In genomic region chr22:17213976-17214375, GRCh38 we compare ENCODE assay signal across 8 cellular contexts. TPM values are rescaled to one million over a fixed set of nuclear protein-coding genes. Genes with fewer than 3 reads are reported as not detected.
DNase-seq lines count a peak whose midpoint lies in the region; ATAC-seq and TF ChIP-seq lines count a peak whose summit lies in the region.

No MANE protein-coding gene starts in this region.

- no peaks in the 10 kb centered on the region for H3K27me3 Mint-ChIP-seq in CD4-positive, alpha-beta T cell
- no peaks in the 10 kb centered on the region for H3K27me3 Mint-ChIP-seq in activated CD8-positive, alpha-beta T cell treated with anti-CD3 and anti-CD28 coated beads, Interleukin-2, amount 10 ng/mL, durations not matched to agents 7 days and 5 days (ENCODE audit: low read depth)

- POLR2A ChIA-PET in CD4-positive, alpha-beta T cell (lab: Charles Lee) = interaction anchor here (1.3 kb wide), 1 partner anchor 288 kb away, joined by 4 read pairs; no protein-coding TSS in a partner anchor
- POLR2A ChIA-PET in activated CD8-positive, alpha-beta T cell treated with anti-CD3 and anti-CD28 coated beads, Interleukin-2, amount 10 ng/mL, durations not matched to agents 7 days and 5 days (lab: Charles Lee) = no interaction called here

- TF ChIP-seq CTCF in CD4-positive, alpha-beta T cell (IDR thresholded peaks at IDR 0.05) = peak; percentile 37
- peak; percentile 42 for TF ChIP-seq CTCF in LNCaP clone FGC (IDR thresholded peaks at IDR 0.05; ENCODE audit: control insufficient read depth, extremely low read depth, insufficient read depth)
- peak; percentile 7 for TF ChIP-seq CTCF in foreskin fibroblast (IDR thresholded peaks at IDR 0.05; ENCODE audit: low read depth, low read length)
- peak; percentile 36 to 58 (median 52) for TF ChIP-seq CTCF in gastrocnemius medialis (IDR thresholded peaks at IDR 0.05 in 4 of 5, conservative IDR thresholded peaks at IDR 0.05 in 1 of 5)

- peak overlapping the region; percentile 31 for H3K27ac ChIP-seq in CD4-positive, alpha-beta T cell (ENCODE audit: low read depth, low read length)
- no peak overlapping the region for H3K27ac ChIP-seq in gastrocnemius medialis

- intact Hi-C loops in CD4-positive, alpha-beta T cell (cut with DNase I, micrococcal nuclease) = loop anchor here in 1 of 2 experiments (10.0 kb wide), 1 partner anchor 151 kb away; the partner anchor contains the start of gene CECR2
- intact Hi-C loops in gastrocnemius medialis (cut with DNase I; ENCODE audit: low total_unique reads) = loop anchor here (1.0 kb wide), 1 partner anchor 287 kb away; no protein-coding TSS in a partner anchor

- CTCF ChIA-PET in CD4-positive, alpha-beta T cell (lab: Charles Lee) = interaction anchor here (1.0 to 1.3 kb wide), 3 partner anchors 11 to 288 kb away, joined by 3 to 9 read pairs (median 4); no protein-coding TSS in a partner anchor
- CTCF ChIA-PET in activated CD8-positive, alpha-beta T cell treated with anti-CD3 and anti-CD28 coated beads, Interleukin-2, amount 10 ng/mL, durations not matched to agents 7 days and 5 days (lab: Charles Lee) = interaction anchor here (0.6 to 3.1 kb wide), 8 partner anchors 8 to 287 kb away, joined by 3 to 16 read pairs (median 4); no protein-coding TSS in a partner anchor

- H3K4me3 Mint-ChIP-seq in CD4-positive, alpha-beta T cell = peak overlapping the region; percentile 76
- no peak overlapping the region for H3K4me3 Mint-ChIP-seq in activated CD8-positive, alpha-beta T cell treated with anti-CD3 and anti-CD28 coated beads, Interleukin-2, amount 10 ng/mL, durations not matched to agents 7 days and 5 days

- in situ Hi-C loops in gastrocnemius medialis (cut with MboI; ENCODE audit: low sequenced_read_pairs in 4 of 4) = loop anchor here in 2 of 4 donors (10.0 to 25.0 kb wide), 2 partner anchors 273 to 291 kb away; no protein-coding TSS in a partner anchor

- no peaks in the 10 kb centered on the region for H3K9me3 Mint-ChIP-seq in CD4-positive, alpha-beta T cell
- no peaks in the 10 kb centered on the region for H3K9me3 Mint-ChIP-seq in activated CD8-positive, alpha-beta T cell treated with anti-CD3 and anti-CD28 coated beads, Interleukin-2, amount 10 ng/mL, durations not matched to agents 7 days and 5 days (ENCODE audit: insufficient read depth)

- no peaks in the 10 kb centered on the region for H3K9me3 ChIP-seq in CD4-positive, alpha-beta T cell (ENCODE audit: control insufficient read depth, low read length)
- no peaks in the 10 kb centered on the region for H3K9me3 ChIP-seq in gastrocnemius medialis

- H3K36me3 Mint-ChIP-seq in CD4-positive, alpha-beta T cell (ENCODE audit: low read depth) = peaks cover 42% of the 10 kb centered on the region
- H3K36me3 Mint-ChIP-seq in activated CD8-positive, alpha-beta T cell treated with anti-CD3 and anti-CD28 coated beads, Interleukin-2, amount 10 ng/mL, durations not matched to agents 7 days and 5 days (ENCODE audit: low read depth) = peaks cover 24% of the 10 kb centered on the region

- no peak for TF ChIP-seq POLR2A in gastrocnemius medialis (IDR thresholded peaks at IDR 0.05)

- no peaks in the 10 kb centered on the region for H3K4me1 ChIP-seq in gastrocnemius medialis

- peak; percentile 40 for ATAC-seq in CD4-positive, alpha-beta T cell (ENCODE audit: poor library complexity)
- ATAC-seq in activated CD8-positive, alpha-beta T cell treated with anti-CD3 and anti-CD28 coated beads, Interleukin-2, amount 10 ng/mL, durations not matched to agents 7 days and 5 days = no peak
- ATAC-seq in gastrocnemius medialis (peak; percentile 70 to 94), HG02588 (IDR thresholded peaks at IDR 0.05; ENCODE audit: unreplicated experiment) (no peak), GM19023 (IDR thresholded peaks at IDR 0.05; ENCODE audit: unreplicated experiment) (no peak)

- peak overlapping the region; percentile 86 for H3K27ac Mint-ChIP-seq in CD4-positive, alpha-beta T cell
- peak overlapping the region; percentile 60 for H3K27ac Mint-ChIP-seq in activated CD8-positive, alpha-beta T cell treated with anti-CD3 and anti-CD28 coated beads, Interleukin-2, amount 10 ng/mL, durations not matched to agents 7 days and 5 days

- H3K4me1 Mint-ChIP-seq in CD4-positive, alpha-beta T cell (ENCODE audit: low read depth) = peaks cover 65% of the 10 kb centered on the region
- peaks cover 35% of the 10 kb centered on the region for H3K4me1 Mint-ChIP-seq in activated CD8-positive, alpha-beta T cell treated with anti-CD3 and anti-CD28 coated beads, Interleukin-2, amount 10 ng/mL, durations not matched to agents 7 days and 5 days (ENCODE audit: low read depth)

- no peaks in the 10 kb centered on the region for H3K36me3 ChIP-seq in gastrocnemius medialis

- DNase-seq in CD4-positive, alpha-beta T cell = peak; percentile 31 to 69 (median 43)
- no peak for DNase-seq in LNCaP clone FGC (ENCODE audit: low read depth)
- peak; percentile 56 for DNase-seq in activated CD8-positive, alpha-beta T cell treated with anti-CD3 and anti-CD28 coated beads, Interleukin-2, amount 10 ng/mL, durations not matched to agents 7 days and 5 days
- no peak for DNase-seq in foreskin fibroblast
- peak; percentile 60 to 73 for DNase-seq in gastrocnemius medialis
- DNase-seq in middle frontal gyrus (ENCODE audit: extremely low spot score, low spot score) = no peak

- no peaks in the 10 kb centered on the region for H3K27me3 ChIP-seq in CD4-positive, alpha-beta T cell (ENCODE audit: control insufficient read depth, insufficient read depth, low read length)
- no peaks in the 10 kb centered on the region for H3K27me3 ChIP-seq in gastrocnemius medialis

- H3K4me3 ChIP-seq in LNCaP clone FGC (ENCODE audit: low read depth, low read length) = no peak overlapping the region
- no peak overlapping the region for H3K4me3 ChIP-seq in foreskin fibroblast (ENCODE audit: low read depth in 1 of 2, low read length in 2 of 2)
- H3K4me3 ChIP-seq in gastrocnemius medialis = no peak overlapping the region

RNA-seq across cellular contexts. Expression of gene ADA2, which starts 5.3 kb away (rescaled TPM):
- 10 to 100 TPM; 64.4 to 66.0 TPM for total RNA-seq in CD4-positive, alpha-beta T cell
- 10 to 100 TPM; 61.5 to 65.0 TPM for total RNA-seq in activated CD8-positive, alpha-beta T cell treated with anti-CD3 and anti-CD28 coated beads, Interleukin-2, amount 10 ng/mL, durations not matched to agents 7 days and 5 days
- total RNA-seq in gastrocnemius medialis = 1 to 10 TPM; 2.2 to 3.4 (median 2.7) TPM

RNA-seq across cellular contexts. Expression of gene HDHD5, which starts 54.9 kb away (rescaled TPM):
- total RNA-seq in CD4-positive, alpha-beta T cell = 10 to 100 TPM; 11.0 to 11.6 TPM
- 10 to 100 TPM; 38.5 to 40.7 TPM for total RNA-seq in activated CD8-positive, alpha-beta T cell treated with anti-CD3 and anti-CD28 coated beads, Interleukin-2, amount 10 ng/mL, durations not matched to agents 7 days and 5 days
- total RNA-seq in gastrocnemius medialis = 10 to 100 TPM; 32.0 to 38.5 (median 35.1) TPM

Comparison
In these comparisons a context has a peak if more than half of its experiments do, and no peak if none do; other contexts are left out.
1. ATAC-seq: peak in CD4-positive, alpha-beta T cell (single experiment) and gastrocnemius medialis (2 of 2); none in activated CD8-positive, alpha-beta T cell treated with anti-CD3 and anti-CD28 coated beads, Interleukin-2, amount 10 ng/mL, durations not matched to agents 7 days and 5 days (single experiment), HG02588 (single experiment) and GM19023 (single experiment).
2. DNase-seq: peak in CD4-positive, alpha-beta T cell (10 of 10), activated CD8-positive, alpha-beta T cell treated with anti-CD3 and anti-CD28 coated beads, Interleukin-2, amount 10 ng/mL, durations not matched to agents 7 days and 5 days (single experiment) and gastrocnemius medialis (2 of 2); none in LNCaP clone FGC (single experiment), foreskin fibroblast (0 of 2) and middle frontal gyrus (single experiment).
3. RNA of gene ADA2, which starts 5.3 kb away (total RNA-seq): 64.4 to 66.0 TPM in CD4-positive, alpha-beta T cell and 61.5 to 65.0 TPM in activated CD8-positive, alpha-beta T cell treated with anti-CD3 and anti-CD28 coated beads, Interleukin-2, amount 10 ng/mL, durations not matched to agents 7 days and 5 days; 2.2 to 3.4 TPM in gastrocnemius medialis; every median in the first group is over 10 times any median in the second.
4. Peak in every context shown above with its lines, with median percentiles within 50 percentile points of each other: CTCF ChIP-seq.